9 cellular contexts compared by ENCODE assay signal in genomic region chr1:229452956-229453801, GRCh38. TPM values are rescaled to one million over a fixed set of nuclear protein-coding genes. Genes with fewer than 3 reads are reported as not detected.
A peak's percentile ranks its signal among the peaks of the same experiment; 100 is the strongest.
DNase-seq lines count a peak whose midpoint lies in the region; ATAC-seq and TF ChIP-seq lines count a peak whose summit lies in the region.
"Had no signal": no experiment of that assay in that cellular context is flagged by ENCODE, and none has a peak within 500 bp of the region (broad histone marks: within the 10 kb centered on the region; RNA-seq: fewer than 3 reads in every experiment).

No MANE protein-coding gene starts in this region.

- no peak overlapping the region for H3K27ac ChIP-seq in PC-3 (ENCODE audit: low read length)

- BruUV-seq in PC-3 (replicated peaks; lab: Mats Ljungman, UMichigan) = no TSS peak

- no peak overlapping the region for H3K4me2 ChIP-seq in PC-3 (ENCODE audit: low read length)

- no peaks in the 10 kb centered on the region for H3K9me2 ChIP-seq in PC-3 (replicated peaks; ENCODE audit: low read length)

- POLR2A ChIA-PET in PC-3 (lab: Charles Lee; ENCODE audit: unreplicated experiment) = no interaction called here

- H2AFZ ChIP-seq in PC-3 (ENCODE audit: low read length) = no peak overlapping the region

- no peaks in the 10 kb centered on the region for H3F3A ChIP-seq in PC-3 (ENCODE audit: low read length, unreplicated experiment)

- H3K9ac ChIP-seq in PC-3 (ENCODE audit: low read length) = no peak overlapping the region

- no peaks in the 10 kb centered on the region for H3K9me3 ChIP-seq in PC-3 (ENCODE audit: low read length)

- H3K79me2 ChIP-seq in PC-3 (ENCODE audit: low read length) = no peaks in the 10 kb centered on the region

- DNase-seq in A172 (ENCODE audit: low spot score) = peak; percentile 46
- peak; percentile 52 for DNase-seq in PC-3
- peak; percentile 30 for DNase-seq in fibroblast of villous mesenchyme (ENCODE audit: low read depth)
- no peak for DNase-seq in activated CD4-positive, alpha-beta T cell treated with anti-CD3 and anti-CD28 coated beads, Interleukin-2, amount 50 U/mL, for 1 hour

- TF ChIP-seq CTCF in GM12873 (IDR thresholded peaks at IDR 0.05; ENCODE audit: insufficient read depth, low read depth, low read length, missing control alignments) (peak; percentile 49), PC-3 (conservative IDR thresholded peaks at IDR 0.05; ENCODE audit: low read depth, low read length) (peak; percentile 85), fibroblast of villous mesenchyme (IDR thresholded peaks at IDR 0.05; ENCODE audit: insufficient read depth, low read depth, low read length) (peak; percentile 54)

- CTCF ChIA-PET in PC-3 (lab: Charles Lee) = interaction anchor here (1.0 kb wide), 1 partner anchor 195 kb away, joined by 6 read pairs; no protein-coding TSS in a partner anchor

- H3K4me3 ChIP-seq in PC-3 (ENCODE audit: low read length) = no peak overlapping the region
- H3K4me3 ChIP-seq in fibroblast of villous mesenchyme (ENCODE audit: low read depth, low read length) = no peak overlapping the region

- 0 out of 2 replicates have a peak, but pooled peaks cover 3% of the 10 kb centered on the region for H3K4me1 ChIP-seq in PC-3 (ENCODE audit: insufficient read depth, low read length)

- H3K27me3 ChIP-seq in PC-3 (ENCODE audit: low read length) = no peaks in the 10 kb centered on the region

- peak; percentile 67 for ATAC-seq in PC-3
- ATAC-seq in HG03457 (IDR thresholded peaks at IDR 0.05; ENCODE audit: unreplicated experiment) = no peak
- ATAC-seq in esophagus mucosa = no peak
- no peak for ATAC-seq in HG03159 (IDR thresholded peaks at IDR 0.05; ENCODE audit: unreplicated experiment)

- peaks cover 32% of the 10 kb centered on the region for H3K36me3 ChIP-seq in PC-3 (ENCODE audit: low read depth, low read length)

- intact Hi-C loops in PC-3 (cut with micrococcal nuclease) = loop anchor here (1.0 kb wide), 1 partner anchor 195 kb away; no protein-coding TSS in a partner anchor

- H4K20me1 ChIP-seq in PC-3 (ENCODE audit: low read length) = no peaks in the 10 kb centered on the region

RNA-seq across cellular contexts. Expression of gene ACTA1, which starts 19.3 kb away (rescaled TPM):
- not detected in 2 replicates for total RNA-seq in A172 (2014; rRNA removed; shearing (Covaris generic))
- 0.80 TPM in 1 of 2 replicates, not detected in the other for total RNA-seq in PC-3 (2014; rRNA removed)
- total RNA-seq in fibroblast of villous mesenchyme = not detected in 2 replicates
- 1.3 TPM for total RNA-seq in esophagus mucosa
- total RNA-seq: activated CD8-positive, alpha-beta memory T cell treated with anti-CD3 and anti-CD28 coated beads for 36 hours had no signal

RNA-seq across cellular contexts. Expression of gene NUP133, which starts 55.0 kb away (rescaled TPM):
- 52.8 and 64.5 TPM in 2 replicates for total RNA-seq in A172 (2014; rRNA removed; shearing (Covaris generic))
- 63.6 and 66.5 TPM in 2 replicates for total RNA-seq in PC-3 (2014; rRNA removed)
- total RNA-seq in fibroblast of villous mesenchyme = 34.5 and 39.7 TPM in 2 replicates
- 23.3 TPM for total RNA-seq in esophagus mucosa
